Comparison of ENCODE assay signal across 8 cellular contexts in the genomic region with DNA sequence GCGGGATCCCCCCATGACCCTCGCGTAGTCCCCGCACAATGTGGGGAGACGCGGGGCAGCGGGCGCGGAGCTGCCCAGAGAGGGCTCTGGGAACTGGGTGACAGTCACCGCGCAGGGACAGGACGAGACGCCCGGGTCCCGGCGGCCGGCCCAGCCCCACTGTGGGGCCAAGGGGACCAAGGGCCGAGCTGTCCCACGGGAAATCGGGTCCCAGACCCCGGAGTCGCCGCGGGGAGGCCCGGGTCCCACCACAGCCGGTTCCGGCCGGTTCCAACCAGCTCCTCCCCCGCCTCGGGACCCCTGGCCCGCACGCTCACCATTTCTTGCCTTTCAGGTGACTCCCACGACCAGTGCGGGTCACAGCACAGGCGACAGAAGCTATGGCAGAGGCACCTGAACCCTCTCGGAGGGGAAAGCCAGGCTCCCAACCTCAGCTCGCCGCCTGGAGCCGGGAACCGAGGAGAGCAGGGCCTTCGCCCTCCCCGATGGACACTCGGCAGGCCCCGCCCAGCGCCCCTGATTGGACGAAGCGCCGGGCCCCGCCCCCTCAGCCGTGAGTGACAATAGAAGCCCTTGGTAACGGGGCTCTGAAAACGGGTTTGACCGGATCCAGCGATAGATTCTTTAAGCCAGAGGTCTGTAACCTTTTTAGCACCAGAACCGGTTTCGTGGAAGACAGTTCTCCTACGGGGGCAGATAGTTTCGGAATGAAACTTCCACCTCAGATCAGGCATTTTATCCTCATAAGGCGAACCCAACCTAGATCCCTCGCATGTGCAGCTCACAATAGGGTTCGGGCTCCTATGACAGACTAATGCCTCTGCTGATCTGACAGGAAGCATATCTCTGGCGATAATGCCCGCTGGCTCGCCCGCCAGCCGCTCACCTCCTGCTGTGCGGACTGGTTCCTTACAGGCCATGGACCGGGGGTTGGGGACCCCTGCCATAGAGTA. TPM values are rescaled to one million over a fixed set of nuclear protein-coding genes. Genes with fewer than 3 reads are reported as not detected.
DNase-seq lines count a peak whose midpoint lies in the region; ATAC-seq and TF ChIP-seq lines count a peak whose summit lies in the region.

Gene ZNF433 (minus strand): TSS at position 460 of the 953 bp plus-strand sequence. CDS start 140 bp downstream, at position 320.

- TF ChIP-seq EP300 in ovary (IDR thresholded peaks at IDR 0.05): no peak

- DNase-seq in CD4-positive, CD25-positive, alpha-beta regulatory T cell: peak; percentile 40 to 69 (median 53)
- DNase-seq in Kasumi-1 (lab: John Stamatoyannopoulos, UW) (peak; percentile 86 to 87), T-cell (peak in 32 of 34 experiments; percentile 23 to 72 (median 44)), amniotic stem cell (lab: John Stamatoyannopoulos, UW) (peak; percentile 86), cardiac septum (ENCODE audit: low spot score) (peak; percentile 96), ovary (peak; percentile 91 to 96 (median 94)), thyroid gland (peak; percentile 100)

- H3K36me3 ChIP-seq in CD4-positive, CD25-positive, alpha-beta regulatory T cell (ENCODE audit: control insufficient read depth, insufficient read depth, low read length): no peaks in the 10 kb centered on the region
- no peaks in the 10 kb centered on the region for H3K36me3 ChIP-seq in ovary
- no peaks in the 10 kb centered on the region for H3K36me3 ChIP-seq in thyroid gland

- intact Hi-C loops in cardiac septum (cut with DNase I) (no loop called here), ovary (cut with DNase I) (no loop called here), thyroid gland (cut with DNase I) (no loop called here)

- H3K4me1 ChIP-seq in CD4-positive, CD25-positive, alpha-beta regulatory T cell (ENCODE audit: control insufficient read depth, insufficient read depth, low read length, poor library complexity, severe bottlenecking): peaks cover 6% of the 10 kb centered on the region
- peaks cover 6% of the 10 kb centered on the region for H3K4me1 ChIP-seq in ovary (ENCODE audit: insufficient read depth)
- H3K4me1 ChIP-seq in thyroid gland: peaks cover 12 to 16% of the 10 kb centered on the region in 2 donors

- peak; percentile 65 for TF ChIP-seq POLR2A in ovary (IDR thresholded peaks at IDR 0.05)
- TF ChIP-seq POLR2A in thyroid gland (IDR thresholded peaks at IDR 0.05): peak; percentile 62 to 95

- whole genome bisulfite sequencing in ovary, 3 donors: 0 to 1% (median 0%) methylated on average over 58 to 68 of the region's 68 CpGs
- WGBS in thyroid gland, 2 donors: 0 to 2% methylated on average over 25 to 50 of the region's 68 CpGs

- no peak within 1 kb of the TSS for H3K27ac ChIP-seq in CD4-positive, CD25-positive, alpha-beta regulatory T cell (ENCODE audit: insufficient read depth, low read length, poor library complexity, severe bottlenecking)
- H3K27ac ChIP-seq in ovary (peak within 1 kb of the TSS; percentile 56 to 65), thyroid gland (peak within 1 kb of the TSS; percentile 92 to 97 (median 94))

- peak within 1 kb of the TSS; percentile 85 to 92 (median 90) for H3K4me3 Mint-ChIP-seq in CD4-positive, CD25-positive, alpha-beta regulatory T cell
- H3K4me3 Mint-ChIP-seq in T-cell: peak within 1 kb of the TSS; percentile 78 to 84 (median 84)

- peak within 1 kb of the TSS; percentile 50 to 79 (median 65) for H3K27ac Mint-ChIP-seq in CD4-positive, CD25-positive, alpha-beta regulatory T cell
- H3K27ac Mint-ChIP-seq in T-cell: peak within 1 kb of the TSS in 1 of 2 donors; percentile 46

- peaks cover 0 to 8% of the 10 kb centered on the region in 2 experiments for H3K9me3 ChIP-seq in CD4-positive, CD25-positive, alpha-beta regulatory T cell (ENCODE audit: control insufficient read depth in 2 of 2, low read length in 2 of 2)
- H3K9me3 ChIP-seq in ovary (no peaks in the 10 kb centered on the region), thyroid gland (no peaks in the 10 kb centered on the region)

- peaks cover 0 to 23% (median 0%) of the 10 kb centered on the region in 7 donors for H3K9me3 Mint-ChIP-seq in CD4-positive, CD25-positive, alpha-beta regulatory T cell
- peaks cover 0 to 15% (median 4%) of the 10 kb centered on the region in 3 donors for H3K9me3 Mint-ChIP-seq in T-cell

- peaks cover 0 to 15% (median 3%) of the 10 kb centered on the region in 4 donors for H3K4me1 Mint-ChIP-seq in CD4-positive, CD25-positive, alpha-beta regulatory T cell
- peaks cover 8 to 19% (median 11%) of the 10 kb centered on the region in 3 donors for H3K4me1 Mint-ChIP-seq in T-cell

- H3K36me3 Mint-ChIP-seq in CD4-positive, CD25-positive, alpha-beta regulatory T cell: peaks cover 5% of the 10 kb centered on the region
- no peaks in the 10 kb centered on the region for H3K36me3 Mint-ChIP-seq in T-cell

- no peaks in the 10 kb centered on the region for H3K27me3 ChIP-seq in CD4-positive, CD25-positive, alpha-beta regulatory T cell (ENCODE audit: control insufficient read depth, insufficient read depth, low read length)
- H3K27me3 ChIP-seq in ovary (no peaks in the 10 kb centered on the region), thyroid gland (no peaks in the 10 kb centered on the region)

- no peaks in the 10 kb centered on the region for H3K27me3 Mint-ChIP-seq in CD4-positive, CD25-positive, alpha-beta regulatory T cell
- no peaks in the 10 kb centered on the region for H3K27me3 Mint-ChIP-seq in T-cell

- peak within 1 kb of the TSS; percentile 82 for H3K4me3 ChIP-seq in CD4-positive, CD25-positive, alpha-beta regulatory T cell (ENCODE audit: low read depth, low read length)
- H3K4me3 ChIP-seq in ovary: peak within 1 kb of the TSS; percentile 71
- H3K4me3 ChIP-seq in thyroid gland (replicated peaks in 1 of 3): peak within 1 kb of the TSS; percentile 66 to 89 (median 83)

- CTCF ChIA-PET in T-cell (lab: Charles Lee): interaction anchor here (0.6 to 1.2 kb wide), 4 partner anchors 24 to 725 kb away, joined by 3 to 8 read pairs (median 4); no protein-coding TSS in a partner anchor

- ATAC-seq in CD4-positive, CD25-positive, alpha-beta regulatory T cell (ENCODE audit: low read depth in 2 of 2): peak; percentile 79 to 82
- peak; percentile 93 for ATAC-seq in GM21360 (IDR thresholded peaks at IDR 0.05; ENCODE audit: unreplicated experiment)
- ATAC-seq in T-cell (replicated peaks in 1 of 4): peak; percentile 81 to 92 (median 88)

- POLR2A ChIA-PET in T-cell (lab: Charles Lee): no interaction called here

- no peak for TF ChIP-seq CTCF in ovary (IDR thresholded peaks at IDR 0.05)
- peak in 1 of 6 experiments; percentile 5 for TF ChIP-seq CTCF in thyroid gland (IDR thresholded peaks at IDR 0.05)

RNA-seq across cellular contexts. Expression of gene ZNF433, which starts in this region (rescaled TPM):
- total RNA-seq in CD4-positive, CD25-positive, alpha-beta regulatory T cell: 0.49 TPM
- 1 to 10 TPM in 3 of 4 donors, under 1 TPM in 1; 0.61 to 3.3 (median 2.1) TPM for polyA plus RNA-seq in CD4-positive, CD25-positive, alpha-beta regulatory T cell
- total RNA-seq in T-cell: 1 to 10 TPM in 3 of 5 donors, under 1 TPM in 2; 0.41 to 1.9 (median 1.5) TPM
- 4.3 TPM for total RNA-seq in cardiac septum
- total RNA-seq in ovary: 10 to 100 TPM in 2 of 7 donors, 1 to 10 TPM in 5; 4.1 to 17.4 (median 6.8) TPM
- polyA plus RNA-seq in ovary: 1 to 10 TPM; 4.5 to 4.6 TPM
- total RNA-seq in thyroid gland: 10 to 100 TPM in 3 of 4 donors, 1 to 10 TPM in 1; 8.9 to 21.8 (median 12.6) TPM

Comparison
In these comparisons a context has a peak if more than half of its experiments do, and no peak if none do; other contexts are left out.
1. DNase-seq: peak in every context shown above with its lines; median percentile 100 in thyroid gland; 96 in cardiac septum; 94 in ovary; 86 in Kasumi-1; 86 in amniotic stem cell; 53 in CD4-positive, CD25-positive, alpha-beta regulatory T cell; 44 in T-cell.